In the genomic region with DNA sequence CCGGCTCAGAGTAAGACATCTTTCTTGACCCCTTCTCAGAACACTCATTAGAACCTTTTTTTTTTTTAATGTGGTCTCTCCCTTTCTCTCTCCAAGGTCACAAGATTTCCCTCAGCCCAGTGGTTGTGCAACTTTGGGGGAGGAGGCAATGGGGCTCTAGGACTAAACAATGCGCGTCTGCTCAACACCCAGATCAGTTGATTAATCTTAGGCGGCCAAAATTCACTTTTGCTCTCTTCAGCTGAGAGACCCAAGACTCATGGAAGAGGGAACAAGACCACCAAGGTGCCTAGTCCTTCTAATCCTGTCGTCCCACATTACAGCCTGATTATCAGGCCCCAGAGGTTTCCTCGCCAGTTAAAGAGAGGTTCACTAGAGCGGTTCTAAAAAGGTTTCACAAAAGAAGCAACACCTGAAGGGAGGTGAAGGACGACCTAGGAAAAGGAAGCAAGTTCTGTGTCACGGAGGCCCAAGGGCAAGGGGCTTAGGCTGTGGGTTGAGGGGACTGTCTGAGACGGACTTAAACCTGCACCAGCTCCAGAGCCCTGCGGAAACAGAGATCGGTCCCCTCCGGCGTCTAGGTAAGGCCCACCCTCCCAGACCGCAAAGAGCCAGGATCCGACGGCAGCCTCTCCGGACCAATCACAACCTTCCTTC, we compare ENCODE assay signal across 8 cellular contexts. TPM values are rescaled to one million over a fixed set of nuclear protein-coding genes. Genes with fewer than 3 reads are reported as not detected.
DNase-seq lines count a peak whose midpoint lies in the region; ATAC-seq and TF ChIP-seq lines count a peak whose summit lies in the region.

No MANE protein-coding gene starts in this region.

- ATAC-seq in mucosa of descending colon (no peak), GM18520 (IDR thresholded peaks at IDR 0.05; ENCODE audit: unreplicated experiment) (no peak), GM18909 (IDR thresholded peaks at IDR 0.05; ENCODE audit: poor library complexity, unreplicated experiment) (no peak)

- peak overlapping the region; percentile 97 for H3K27ac Mint-ChIP-seq in activated CD4-positive, alpha-beta T cell treated with anti-CD3 and anti-CD28 coated beads, Interleukin-2, amount 10 ng/mL, durations not matched to agents 24 days and 14 days

- H3K9me3 ChIP-seq in ectodermal cell (ENCODE audit: control insufficient read depth, low read length) (no peaks in the 10 kb centered on the region), mucosa of descending colon (no peaks in the 10 kb centered on the region)

- H3K36me3 ChIP-seq in ectodermal cell (ENCODE audit: control insufficient read depth, insufficient read depth, low read length) (peaks cover 8% of the 10 kb centered on the region), mucosa of descending colon (ENCODE audit: low read depth) (peaks cover 6% of the 10 kb centered on the region)

- H3K27ac ChIP-seq in ectodermal cell (ENCODE audit: insufficient read depth, low read depth, low read length, poor library complexity, severe bottlenecking) = peak overlapping the region; percentile 99

- DNase-seq in activated CD4-positive, alpha-beta T cell treated with anti-CD3 and anti-CD28 coated beads, Interleukin-2, amount 10 ng/mL, durations not matched to agents 24 days and 14 days = no peak
- no peak for DNase-seq in activated CD4-positive, alpha-beta T cell treated with anti-CD3 and anti-CD28 coated beads for 48 hours
- DNase-seq in mucosa of descending colon (peak in 2 of 3 donors; percentile 51 to 56), islet precursor cell (no peak)

- peaks cover 37% of the 10 kb centered on the region for H3K4me1 Mint-ChIP-seq in activated CD4-positive, alpha-beta T cell treated with anti-CD3 and anti-CD28 coated beads, Interleukin-2, amount 10 ng/mL, durations not matched to agents 24 days and 14 days

- peak overlapping the region; percentile 93 for H3K4me3 Mint-ChIP-seq in activated CD4-positive, alpha-beta T cell treated with anti-CD3 and anti-CD28 coated beads, Interleukin-2, amount 10 ng/mL, durations not matched to agents 24 days and 14 days

- H3K36me3 Mint-ChIP-seq in activated CD4-positive, alpha-beta T cell treated with anti-CD3 and anti-CD28 coated beads, Interleukin-2, amount 10 ng/mL, durations not matched to agents 24 days and 14 days (ENCODE audit: low read depth) = peaks cover 2% of the 10 kb centered on the region

- H3K4me3 ChIP-seq in ectodermal cell (ENCODE audit: insufficient read depth, low read depth, low read length) (peak overlapping the region; percentile 77), mucosa of descending colon (peak overlapping the region; percentile 17)

- H3K4me1 ChIP-seq in ectodermal cell (ENCODE audit: control insufficient read depth, insufficient read depth, low read length) = peaks cover 26% of the 10 kb centered on the region
- H3K4me1 ChIP-seq in mucosa of descending colon (ENCODE audit: low read depth) = peaks cover 25% of the 10 kb centered on the region

- intact Hi-C loops in activated CD4-positive, alpha-beta T cell treated with anti-CD3 and anti-CD28 coated beads, Interleukin-2, amount 10 ng/mL, durations not matched to agents 24 days and 14 days (cut with micrococcal nuclease) = loop anchor here (2.0 kb wide), 3 partner anchors 47 to 227 kb away; partner anchors contain the start of genes CALCOCO1 and PCBP2
- intact Hi-C loops in mucosa of descending colon (cut with DNase I, micrococcal nuclease) = no loop called here

- H3K9me3 Mint-ChIP-seq in activated CD4-positive, alpha-beta T cell treated with anti-CD3 and anti-CD28 coated beads, Interleukin-2, amount 10 ng/mL, durations not matched to agents 24 days and 14 days = no peaks in the 10 kb centered on the region

- H3K27me3 ChIP-seq in ectodermal cell (ENCODE audit: control insufficient read depth, insufficient read depth, low read length, poor library complexity, severe bottlenecking) = no peaks in the 10 kb centered on the region

- no peaks in the 10 kb centered on the region for H3K27me3 Mint-ChIP-seq in activated CD4-positive, alpha-beta T cell treated with anti-CD3 and anti-CD28 coated beads, Interleukin-2, amount 10 ng/mL, durations not matched to agents 24 days and 14 days

- 12% methylated on average over 18 of the region's 18 CpGs for WGBS in ectodermal cell, 2 experiments

- no peak for TF ChIP-seq CTCF in mucosa of descending colon (IDR thresholded peaks at IDR 0.05)

TF ChIP-seq in PFSK-1, 5 proteins besides CTCF, POLR2A, EP300 and RAD21:
- TF ChIP-seq POLR2AphosphoS5 (IDR thresholded peaks at IDR 0.05; ENCODE audit: low read depth, low read length) (peak; percentile 76; the same call in 1 of the 2 replicates), TAF1 (IDR thresholded peaks at IDR 0.05; ENCODE audit: borderline replicate concordance, insufficient read depth, low read length) (no peak), FOXP2 (optimal IDR thresholded peaks at IDR 0.05; ENCODE audit: borderline replicate concordance, extremely low read depth, extremely low read length, insufficient read depth) (no peak)

RNA-seq across cellular contexts. Expression of gene TARBP2, which starts 0.8 kb away (rescaled TPM):
- total RNA-seq in activated CD4-positive, alpha-beta T cell treated with anti-CD3 and anti-CD28 coated beads, Interleukin-2, amount 10 ng/mL, durations not matched to agents 24 days and 14 days = 49.7 and 52.2 TPM in 2 replicates
- polyA plus RNA-seq in PFSK-1 (2012; ENCODE audit: insufficient read length, low read depth) = 65.6 TPM
- polyA plus RNA-seq in ectodermal cell (2013, experiment 1 of 4) = 69.3 TPM
- polyA plus RNA-seq in ectodermal cell (2013, experiment 2 of 4) = 75.1 TPM
- polyA plus RNA-seq in ectodermal cell (2013, experiment 3 of 4) = 57.8 TPM
- 67.6 TPM for polyA plus RNA-seq in ectodermal cell (2013, experiment 4 of 4)
- total RNA-seq in mucosa of descending colon = 10 to 100 TPM; 22.9 to 26.8 (median 25.1) TPM

RNA-seq across cellular contexts. Expression of gene MAP3K12, which starts 1.0 kb away (rescaled TPM):
- total RNA-seq in activated CD4-positive, alpha-beta T cell treated with anti-CD3 and anti-CD28 coated beads, Interleukin-2, amount 10 ng/mL, durations not matched to agents 24 days and 14 days = 13.5 and 15.3 TPM in 2 replicates
- polyA plus RNA-seq in PFSK-1 (2012; ENCODE audit: insufficient read length, low read depth) = 30.7 TPM
- polyA plus RNA-seq in ectodermal cell (2013, experiment 1 of 4) = 37.2 TPM
- polyA plus RNA-seq in ectodermal cell (2013, experiment 2 of 4) = 47.8 TPM
- 30.2 TPM for polyA plus RNA-seq in ectodermal cell (2013, experiment 3 of 4)
- polyA plus RNA-seq in ectodermal cell (2013, experiment 4 of 4) = 44.4 TPM
- 10 to 100 TPM in 1 of 3 donors, 1 to 10 TPM in 2; 3.2 to 18.8 (median 8.9) TPM for total RNA-seq in mucosa of descending colon

RNA-seq across cellular contexts. Expression of gene NPFF, which starts 7.0 kb away (rescaled TPM):
- total RNA-seq in activated CD4-positive, alpha-beta T cell treated with anti-CD3 and anti-CD28 coated beads, Interleukin-2, amount 10 ng/mL, durations not matched to agents 24 days and 14 days = 0.57 TPM in 1 of 2 replicates, not detected in the other
- 1.1 TPM for polyA plus RNA-seq in PFSK-1 (2012; ENCODE audit: insufficient read length, low read depth)
- not detected for polyA plus RNA-seq in ectodermal cell (2013, experiment 1 of 4)
- polyA plus RNA-seq in ectodermal cell (2013, experiment 2 of 4) = not detected
- polyA plus RNA-seq in ectodermal cell (2013, experiment 3 of 4) = 0.91 TPM
- not detected for polyA plus RNA-seq in ectodermal cell (2013, experiment 4 of 4)
- not detected for total RNA-seq in mucosa of descending colon

RNA-seq across cellular contexts. Expression of gene PCBP2, which starts 48.3 kb away (rescaled TPM):
- 942 and 960 TPM in 2 replicates for total RNA-seq in activated CD4-positive, alpha-beta T cell treated with anti-CD3 and anti-CD28 coated beads, Interleukin-2, amount 10 ng/mL, durations not matched to agents 24 days and 14 days
- 738 TPM for polyA plus RNA-seq in PFSK-1 (2012; ENCODE audit: insufficient read length, low read depth)
- 1,275 TPM for polyA plus RNA-seq in ectodermal cell (2013, experiment 1 of 4)
- polyA plus RNA-seq in ectodermal cell (2013, experiment 2 of 4) = 1,285 TPM
- polyA plus RNA-seq in ectodermal cell (2013, experiment 3 of 4) = 933 TPM
- polyA plus RNA-seq in ectodermal cell (2013, experiment 4 of 4) = 1,049 TPM
- 100 to 1,000 TPM; 584 to 701 (median 615) TPM for total RNA-seq in mucosa of descending colon

RNA-seq across cellular contexts. Expression of gene PRR13, which starts 58.7 kb away (rescaled TPM):
- 201 and 211 TPM in 2 replicates for total RNA-seq in activated CD4-positive, alpha-beta T cell treated with anti-CD3 and anti-CD28 coated beads, Interleukin-2, amount 10 ng/mL, durations not matched to agents 24 days and 14 days
- 224 TPM for polyA plus RNA-seq in PFSK-1 (2012; ENCODE audit: insufficient read length, low read depth)
- polyA plus RNA-seq in ectodermal cell (2013, experiment 1 of 4) = 92.2 TPM
- polyA plus RNA-seq in ectodermal cell (2013, experiment 2 of 4) = 99.3 TPM
- 75.8 TPM for polyA plus RNA-seq in ectodermal cell (2013, experiment 3 of 4)
- polyA plus RNA-seq in ectodermal cell (2013, experiment 4 of 4) = 91.5 TPM
- 100 to 1,000 TPM; 283 to 581 (median 528) TPM for total RNA-seq in mucosa of descending colon

Comparison
In these comparisons a context has a peak if more than half of its experiments do, and no peak if none do; other contexts are left out.
1. DNase-seq: peak in mucosa of descending colon (2 of 3); none in activated CD4-positive, alpha-beta T cell treated with anti-CD3 and anti-CD28 coated beads, Interleukin-2, amount 10 ng/mL, durations not matched to agents 24 days and 14 days (single experiment), activated CD4-positive, alpha-beta T cell treated with anti-CD3 and anti-CD28 coated beads for 48 hours (single experiment) and islet precursor cell (single experiment).